18 cellular contexts compared by ENCODE assay signal in genomic region chr2:3626118-3626816, GRCh38. TPM values are rescaled to one million over a fixed set of nuclear protein-coding genes. Genes with fewer than 3 reads are reported as not detected.
DNase-seq lines count a peak whose midpoint lies in the region; ATAC-seq and TF ChIP-seq lines count a peak whose summit lies in the region.
"Had no signal": no experiment of that assay in that cellular context is flagged by ENCODE, and none has a peak within 500 bp of the region (broad histone marks: within the 10 kb centered on the region; RNA-seq: fewer than 3 reads in every experiment).

No MANE protein-coding gene starts in this region.

- H3K4me2 ChIP-seq in SK-N-SH: no peak overlapping the region

- no peaks in the 10 kb centered on the region for H4K20me1 ChIP-seq in SK-N-SH (ENCODE audit: insufficient read depth)

- ATAC-seq in SK-N-SH treated with all-trans-retinoic acid at 6 μM for 48 hours (no peak), Right ventricle myocardium inferior (peak; percentile 56), HG03439 (IDR thresholded peaks at IDR 0.05; ENCODE audit: unreplicated experiment) (no peak)
- ATAC-seq: activated T-helper 17 cell treated with anti-CD3 and anti-CD28 coated beads, Interleukin-2, amount 50 U/mL, for 72 hours had no signal

- no peak overlapping the region for H3K9ac ChIP-seq in SK-N-SH

- CTCF ChIA-PET in SK-N-SH (lab: Yijun Ruan, JAX): interaction anchor here (0.9 kb wide), 1 partner anchor 24 kb away, joined by 3 read pairs; no protein-coding TSS in a partner anchor

- POLR2A ChIA-PET in SK-N-SH (lab: Yijun Ruan, JAX): no interaction called here

- H3K4me1 ChIP-seq in SK-N-SH (ENCODE audit: control insufficient read depth in 1 of 2, insufficient read depth in 2 of 2, low read depth in 1 of 2, low read length in 1 of 2) (peaks cover 0 to under 1% of the 10 kb centered on the region in 2 experiments; a peak in 1 of 4 replicates), tibial nerve (peaks cover 0 to 5% (median 0%) of the 10 kb centered on the region in 4 donors)
- H3K4me1 ChIP-seq: suprapubic skin had no signal

- H3K4me3 ChIP-seq in SK-N-SH (ENCODE audit: low read depth in 2 of 2, low read length in 1 of 2) (no peak overlapping the region), tibial nerve (no peak overlapping the region)
- H3K4me3 ChIP-seq: suprapubic skin had no signal

- no peak for TF ChIP-seq CTCF in SK-N-SH (IDR thresholded peaks at IDR 0.05)
- TF ChIP-seq CTCF in tibial nerve (IDR thresholded peaks at IDR 0.05): no peak

- H3K27ac ChIP-seq in SK-N-SH (ENCODE audit: low read depth in 2 of 2, low read length in 1 of 2): no peak overlapping the region
- peak overlapping the region in 3 of 4 donors; percentile 18 to 50 (median 43) for H3K27ac ChIP-seq in tibial nerve
- H3K27ac ChIP-seq: 22Rv1, suprapubic skin had no signal

- intact Hi-C loops in Right ventricle myocardium inferior (cut with DNase I): loop anchor here (2.0 kb wide), 1 partner anchor 31 kb away; the partner anchor contains the start of gene COLEC11

- no peak overlapping the region for H2AFZ ChIP-seq in SK-N-SH (ENCODE audit: low read depth)

- no peaks in the 10 kb centered on the region for H3K9me2 ChIP-seq in SK-N-SH

- H3K27me3 ChIP-seq in SK-N-SH (ENCODE audit: insufficient read depth) (no peaks in the 10 kb centered on the region), tibial nerve (no peaks in the 10 kb centered on the region)
- H3K27me3 ChIP-seq: suprapubic skin had no signal

- DNase-seq in SK-N-SH (no peak), Right ventricle myocardium inferior (ENCODE audit: missing footprints) (no peak), lung microvascular endothelial cell (ENCODE audit: low read depth in 2 of 2) (peak; percentile 65 to 93), tibial nerve (ENCODE audit: low spot score in 2 of 2) (peak in 1 of 2 donors; percentile 25), NCI-H226 (no peak)
- no peak for DNase-seq in activated naive CD4-positive, alpha-beta T cell treated with anti-CD3 and anti-CD28 coated beads, Interleukin-2, amount 50 U/mL, for 16 hours
- DNase-seq: activated CD4-positive, alpha-beta T cell treated with anti-CD3 and anti-CD28 coated beads for 48 hours; NCI-H446 treated with DMSO at 0.1 percent for 48 hours had no signal

- TF ChIP-seq EP300 in SK-N-SH (IDR thresholded peaks at IDR 0.05; ENCODE audit: borderline replicate concordance in 1 of 2, low read depth in 1 of 2, low read length in 1 of 2): no peak
- peak in 1 of 2 donors; percentile 38 for TF ChIP-seq EP300 in tibial nerve (IDR thresholded peaks at IDR 0.05)

- TF ChIP-seq POLR2A in tibial nerve (IDR thresholded peaks at IDR 0.05): no peak

- no peaks in the 10 kb centered on the region for H3F3A ChIP-seq in SK-N-SH (replicated peaks; ENCODE audit: insufficient read depth)

- peaks cover 0 to 4% of the 10 kb centered on the region in 2 experiments for H3K36me3 ChIP-seq in SK-N-SH (replicated peaks in 1 of 2; ENCODE audit: control insufficient read depth in 1 of 2, insufficient read depth in 2 of 2, low read length in 1 of 2)
- H3K36me3 ChIP-seq in tibial nerve: no peaks in the 10 kb centered on the region
- H3K36me3 ChIP-seq: suprapubic skin had no signal

- 70% methylated on average over 12 of the region's 12 CpGs for WGBS in SK-N-SH (ENCODE audit: low lambda C conversion rate)
- WGBS in tibial nerve, 2 donors: 48 to 56% methylated on average over 11 to 12 of the region's 12 CpGs

- H3K79me2 ChIP-seq in SK-N-SH (ENCODE audit: insufficient read depth): no peaks in the 10 kb centered on the region

- TF ChIP-seq RAD21 in SK-N-SH (IDR thresholded peaks at IDR 0.05; ENCODE audit: low read length): no peak

- H3K9me3 ChIP-seq in SK-N-SH: no peaks in the 10 kb centered on the region
- H3K9me3 ChIP-seq in tibial nerve: peaks cover 0 to 19% (median 0%) of the 10 kb centered on the region in 4 donors
- H3K9me3 ChIP-seq: suprapubic skin had no signal

TF ChIP-seq in SK-N-SH treated with all-trans-retinoic acid at 6 μM for 48 hours, 23 proteins besides CTCF, POLR2A, EP300 and RAD21 (continues in another document):
- TF ChIP-seq CREB5 (CRISPR knock-in tag; IDR thresholded peaks at IDR 0.05; ENCODE audit: low read depth): 0 out of 2 replicates have a peak, but pooled peaks have one; percentile 32
- peak; percentile 37; the same call in 1 of the 2 replicates for TF ChIP-seq SNAI2 (CRISPR knock-in tag; IDR thresholded peaks at IDR 0.05)
- TF ChIP-seq BACH2 (CRISPR knock-in tag; IDR thresholded peaks at IDR 0.05; ENCODE audit: borderline replicate concordance): no peak
- no peak for TF ChIP-seq ZFP30 (CRISPR knock-in tag; IDR thresholded peaks at IDR 0.05)
- TF ChIP-seq ISL1 (CRISPR knock-in tag; IDR thresholded peaks at IDR 0.05): peak; percentile 58

TF ChIP-seq in SK-N-SH, 30 proteins besides CTCF, POLR2A, EP300 and RAD21:
- no peak for TF ChIP-seq EZH2phosphoT487 (IDR thresholded peaks at IDR 0.05; ENCODE audit: borderline replicate concordance, low read depth)
- TF ChIP-seq MEF2A (IDR thresholded peaks at IDR 0.05; ENCODE audit: borderline replicate concordance, low read depth): no peak
- TF ChIP-seq IRF3 (IDR thresholded peaks at IDR 0.05; ENCODE audit: low read depth, low read length): no peak
- TF ChIP-seq SIN3A (IDR thresholded peaks at IDR 0.05; ENCODE audit: borderline replicate concordance, low read depth, low read length): no peak

RNA-seq across cellular contexts. Expression of gene COLEC11, which starts 31.4 kb away (rescaled TPM):
- 8.7 and 15.2 TPM in 2 replicates for polyA plus RNA-seq in SK-N-SH (2012; rRNA removed)
- 11.5 and 22.9 TPM in 2 replicates for polyA plus RNA-seq in SK-N-SH (2012; cell fraction: cytosol; rRNA removed)
- 4.4 and 8.8 TPM in 2 replicates for polyA plus RNA-seq in SK-N-SH (2012; cell fraction: nucleus; rRNA removed)
- total RNA-seq in Right ventricle myocardium inferior: 1.9 TPM
- total RNA-seq in lung microvascular endothelial cell: under 0.01 and 0.40 TPM in 2 replicates
- total RNA-seq in tibial nerve: 1 to 10 TPM in 2 of 4 donors, under 1 TPM in 1, not detected in 1; 0.66 to 6.7 (median 1.6) TPM
- total RNA-seq: myocyte had no signal

RNA-seq across cellular contexts. Expression of gene ALLC, which starts 31.7 kb away (rescaled TPM):
- 0.08 TPM in 1 of 2 replicates, not detected in the other for polyA plus RNA-seq in SK-N-SH (2012; rRNA removed)
- 0.05 TPM in 1 of 2 replicates, not detected in the other for polyA plus RNA-seq in SK-N-SH (2012; cell fraction: cytosol; rRNA removed)
- 0.19 and 0.27 TPM in 2 replicates for polyA plus RNA-seq in SK-N-SH (2012; cell fraction: nucleus; rRNA removed)
- total RNA-seq in Right ventricle myocardium inferior: not detected
- total RNA-seq in lung microvascular endothelial cell: not detected in 2 replicates
- total RNA-seq in tibial nerve: 10 to 100 TPM in 3 of 4 donors, 1 to 10 TPM in 1; 5.7 to 16.6 (median 12.2) TPM
- total RNA-seq: activated T-helper 17 cell treated with anti-CD3 and anti-CD28 coated beads, Interleukin-2, amount 50 U/mL, for 72 hours; bronchial epithelial cell; CD4-positive, alpha-beta T cell; epithelial cell of proximal tubule; HT1080; myocyte; suprapubic skin had no signal

RNA-seq across cellular contexts. Expression of gene RPS7, which starts 51.2 kb away (rescaled TPM):
- 2,166 and 2,477 TPM in 2 replicates for polyA plus RNA-seq in SK-N-SH (2012; rRNA removed)
- 3,192 and 3,529 TPM in 2 replicates for polyA plus RNA-seq in SK-N-SH (2012; cell fraction: cytosol; rRNA removed)
- 656 and 726 TPM in 2 replicates for polyA plus RNA-seq in SK-N-SH (2012; cell fraction: nucleus; rRNA removed)
- total RNA-seq in Right ventricle myocardium inferior (657 TPM), lung microvascular endothelial cell (1,563 and 1,665 TPM in 2 replicates), tibial nerve (1,000 to 10,000 TPM; 2,343 to 3,332 (median 3,117) TPM)

Comparison
In these comparisons a context has a peak if more than half of its experiments do, and no peak if none do; other contexts are left out.
1. DNase-seq: peak in lung microvascular endothelial cell (2 of 2); none in SK-N-SH (single experiment), Right ventricle myocardium inferior (single experiment), NCI-H226 (single experiment) and activated naive CD4-positive, alpha-beta T cell treated with anti-CD3 and anti-CD28 coated beads, Interleukin-2, amount 50 U/mL, for 16 hours (single experiment).
2. H3K27ac ChIP-seq: peak in tibial nerve (3 of 4); none in SK-N-SH (0 of 2).